1 cellular context compared by ENCODE assay signal in genomic region chr1:3788756-3789420, GRCh38.
TF ChIP-seq lines count a peak whose summit lies in the region.

No MANE protein-coding gene starts in this region.

TF ChIP-seq in WTC11, 78 proteins besides CTCF, POLR2A, EP300 and RAD21 (continued from another document):
- TF ChIP-seq, protein P1, sequence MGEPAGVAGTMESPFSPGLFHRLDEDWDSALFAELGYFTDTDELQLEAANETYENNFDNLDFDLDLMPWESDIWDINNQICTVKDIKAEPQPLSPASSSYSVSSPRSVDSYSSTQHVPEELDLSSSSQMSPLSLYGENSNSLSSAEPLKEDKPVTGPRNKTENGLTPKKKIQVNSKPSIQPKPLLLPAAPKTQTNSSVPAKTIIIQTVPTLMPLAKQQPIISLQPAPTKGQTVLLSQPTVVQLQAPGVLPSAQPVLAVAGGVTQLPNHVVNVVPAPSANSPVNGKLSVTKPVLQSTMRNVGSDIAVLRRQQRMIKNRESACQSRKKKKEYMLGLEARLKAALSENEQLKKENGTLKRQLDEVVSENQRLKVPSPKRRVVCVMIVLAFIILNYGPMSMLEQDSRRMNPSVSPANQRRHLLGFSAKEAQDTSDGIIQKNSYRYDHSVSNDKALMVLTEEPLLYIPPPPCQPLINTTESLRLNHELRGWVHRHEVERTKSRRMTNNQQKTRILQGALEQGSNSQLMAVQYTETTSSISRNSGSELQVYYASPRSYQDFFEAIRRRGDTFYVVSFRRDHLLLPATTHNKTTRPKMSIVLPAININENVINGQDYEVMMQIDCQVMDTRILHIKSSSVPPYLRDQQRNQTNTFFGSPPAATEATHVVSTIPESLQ (CRISPR knock-in tag; IDR thresholded peaks at IDR 0.05), result no peak
- TF ChIP-seq NFATC4 (CRISPR knock-in tag; IDR thresholded peaks at IDR 0.05), result no peak
- TF ChIP-seq, protein P2, sequence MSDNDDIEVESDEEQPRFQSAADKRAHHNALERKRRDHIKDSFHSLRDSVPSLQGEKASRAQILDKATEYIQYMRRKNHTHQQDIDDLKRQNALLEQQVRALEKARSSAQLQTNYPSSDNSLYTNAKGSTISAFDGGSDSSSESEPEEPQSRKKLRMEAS (CRISPR knock-in tag; IDR thresholded peaks at IDR 0.05), result no peak
- TF ChIP-seq, protein P3, sequence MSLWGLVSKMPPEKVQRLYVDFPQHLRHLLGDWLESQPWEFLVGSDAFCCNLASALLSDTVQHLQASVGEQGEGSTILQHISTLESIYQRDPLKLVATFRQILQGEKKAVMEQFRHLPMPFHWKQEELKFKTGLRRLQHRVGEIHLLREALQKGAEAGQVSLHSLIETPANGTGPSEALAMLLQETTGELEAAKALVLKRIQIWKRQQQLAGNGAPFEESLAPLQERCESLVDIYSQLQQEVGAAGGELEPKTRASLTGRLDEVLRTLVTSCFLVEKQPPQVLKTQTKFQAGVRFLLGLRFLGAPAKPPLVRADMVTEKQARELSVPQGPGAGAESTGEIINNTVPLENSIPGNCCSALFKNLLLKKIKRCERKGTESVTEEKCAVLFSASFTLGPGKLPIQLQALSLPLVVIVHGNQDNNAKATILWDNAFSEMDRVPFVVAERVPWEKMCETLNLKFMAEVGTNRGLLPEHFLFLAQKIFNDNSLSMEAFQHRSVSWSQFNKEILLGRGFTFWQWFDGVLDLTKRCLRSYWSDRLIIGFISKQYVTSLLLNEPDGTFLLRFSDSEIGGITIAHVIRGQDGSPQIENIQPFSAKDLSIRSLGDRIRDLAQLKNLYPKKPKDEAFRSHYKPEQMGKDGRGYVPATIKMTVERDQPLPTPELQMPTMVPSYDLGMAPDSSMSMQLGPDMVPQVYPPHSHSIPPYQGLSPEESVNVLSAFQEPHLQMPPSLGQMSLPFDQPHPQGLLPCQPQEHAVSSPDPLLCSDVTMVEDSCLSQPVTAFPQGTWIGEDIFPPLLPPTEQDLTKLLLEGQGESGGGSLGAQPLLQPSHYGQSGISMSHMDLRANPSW (CRISPR knock-in tag; conservative IDR thresholded peaks at IDR 0.05; ENCODE audit: low read depth), result no peak
TF ChIP-seq in WTC11: peak in this region for 0.
